18 cellular contexts compared by ENCODE assay signal in the genomic region with DNA sequence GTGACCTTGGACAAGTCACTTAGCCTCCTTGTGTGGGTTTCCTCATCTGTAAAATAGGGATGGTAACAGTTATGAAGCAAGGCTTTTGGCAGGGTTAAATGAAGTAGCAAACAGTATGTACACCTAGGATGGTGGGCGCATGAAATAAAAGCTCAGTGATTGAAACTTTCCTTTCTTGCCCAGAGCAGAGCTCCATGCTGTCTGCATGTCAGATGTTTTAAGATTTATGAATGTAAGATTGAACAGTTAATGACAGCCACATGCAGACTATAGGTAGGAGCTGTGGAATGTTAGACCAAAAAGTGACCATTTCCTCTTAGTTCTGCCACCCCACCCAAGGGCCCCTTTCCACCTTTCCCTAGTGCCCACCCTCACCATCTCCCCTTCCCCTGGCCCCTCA. TPM values are rescaled to one million over a fixed set of nuclear protein-coding genes. Genes with fewer than 3 reads are reported as not detected.
DNase-seq lines count a peak whose midpoint lies in the region; ATAC-seq, FAIRE-seq and TF ChIP-seq lines count a peak whose summit lies in the region.
"Had no signal": no experiment of that assay in that cellular context is flagged by ENCODE, and none has a peak within 500 bp of the region (broad histone marks: within the 10 kb centered on the region; RNA-seq: fewer than 3 reads in every experiment).

No MANE protein-coding gene starts in this region.

- peaks cover 4% of the 10 kb centered on the region; the same call in 1 of the 2 replicates for H4K20me1 ChIP-seq in K562 (replicated peaks; ENCODE audit: control insufficient read depth, insufficient read depth, low read length)

- POLR2A ChIA-PET in activated naive CD8-positive, alpha-beta T cell treated with anti-CD3 and anti-CD28 coated beads, Interleukin-2, amount 10 ng/mL, durations not matched to agents 7 days and 5 days (lab: Charles Lee), result interaction anchor here (1.1 to 8.4 kb wide), 4 partner anchors 11 to 20 kb away, joined by 3 to 56 read pairs (median 4); partner anchors contain the start of genes CSAD and ZNF740
- POLR2A ChIA-PET in K562 (lab: Yijun Ruan, JAX), result interaction anchor here (0.5 to 1.9 kb wide), 7 partner anchors 8 to 311 kb away, joined by 3 to 8 read pairs (median 4); partner anchors contain the start of genes AAAS and ITGB7

- no peak overlapping the region for H3K9ac ChIP-seq in K562 (ENCODE audit: insufficient read depth in 1 of 2, low read depth in 2 of 2, low read length in 2 of 2)
- H3K9ac ChIP-seq: BLaER1 had no signal

- H3K4me1 ChIP-seq in K562 (replicated peaks in 1 of 2; ENCODE audit: control insufficient read depth in 2 of 2, insufficient read depth in 2 of 2, low read length in 2 of 2), result peaks cover 13 to 21% of the 10 kb centered on the region in 2 experiments; a peak in 4 of 5 replicates

- H3K27ac ChIP-seq in K562 (ENCODE audit: extremely low read depth, low read depth, low read length), result no peak overlapping the region
- H3K27ac ChIP-seq: BLaER1 had no signal

- H3K79me2 ChIP-seq in K562 (ENCODE audit: control insufficient read depth, insufficient read depth, low read length), result no peaks in the 10 kb centered on the region

- peaks cover 42% of the 10 kb centered on the region for H3K36me3 Mint-ChIP-seq in activated naive CD8-positive, alpha-beta T cell treated with anti-CD3 and anti-CD28 coated beads, Interleukin-2, amount 10 ng/mL, durations not matched to agents 7 days and 5 days
- peaks cover 32% of the 10 kb centered on the region for H3K36me3 Mint-ChIP-seq in activated naive CD8-positive, alpha-beta T cell treated with anti-CD3 and anti-CD28 coated beads, Interleukin-2, amount 50 U/mL, for 24 hours (ENCODE audit: low read depth)
- H3K36me3 Mint-ChIP-seq in IgD-negative memory B cell, result peaks cover 10% of the 10 kb centered on the region

- no peak for DNase-seq in activated naive CD8-positive, alpha-beta T cell treated with anti-CD3 and anti-CD28 coated beads, Interleukin-2, amount 10 ng/mL, durations not matched to agents 7 days and 5 days
- no peak for DNase-seq in activated naive CD8-positive, alpha-beta T cell treated with anti-CD3 and anti-CD28 coated beads, Interleukin-2, amount 50 U/mL, for 24 hours
- DNase-seq in K562 (ENCODE audit: extremely low read depth in 1 of 4, low spot score in 3 of 4), result no peak
- no peak for DNase-seq in NCI-H1436 treated with DMSO at 0.1 percent for 48 hours (lab: John Stamatoyannopoulos, UW)
- no peak for DNase-seq in COLO829 (ENCODE audit: low spot score)
- DNase-seq in NCI-H2227 treated with DMSO at 0.1 percent for 48 hours (lab: John Stamatoyannopoulos, UW), result no peak
- DNase-seq: Calu3, DMS79, HCEC 1CT, NCI-H1092, NCI-H1694, NCI-H69, PC-3 had no signal

- peaks cover 7% of the 10 kb centered on the region; the same call in 1 of the 3 replicates for H3K36me3 ChIP-seq in K562 (ENCODE audit: control insufficient read depth, insufficient read depth, low read length)

- BruUV-seq in K562 (replicated peaks; lab: Mats Ljungman, UMichigan), result no TSS peak

- no peak for TF ChIP-seq POLR2A in K562 (conservative IDR thresholded peaks at IDR 0.05)

- no peak overlapping the region for H3K4me3 Mint-ChIP-seq in activated naive CD8-positive, alpha-beta T cell treated with anti-CD3 and anti-CD28 coated beads, Interleukin-2, amount 10 ng/mL, durations not matched to agents 7 days and 5 days
- H3K4me3 Mint-ChIP-seq in activated naive CD8-positive, alpha-beta T cell treated with anti-CD3 and anti-CD28 coated beads, Interleukin-2, amount 50 U/mL, for 24 hours, result no peak overlapping the region
- peak overlapping the region in 2 of 4 donors; percentile 3 to 52 for H3K4me3 Mint-ChIP-seq in IgD-negative memory B cell

- no peak for TF ChIP-seq CTCF in K562 (IDR thresholded peaks at IDR 0.05 in 2 of 3, conservative IDR thresholded peaks at IDR 0.05 in 1 of 3; ENCODE audit: insufficient read depth in 2 of 3, low read depth in 1 of 3, low read length in 3 of 3)

- H3K27me3 ChIP-seq in K562 (ENCODE audit: control insufficient read depth in 2 of 2, insufficient read depth in 2 of 2, low read length in 2 of 2), result no peaks in the 10 kb centered on the region
- H3K27me3 ChIP-seq: BLaER1 had no signal

- H3K9me3 ChIP-seq in K562 (replicated peaks; ENCODE audit: control insufficient read depth, insufficient read depth, low read depth, low read length), result no peaks in the 10 kb centered on the region
- H3K9me3 ChIP-seq: BLaER1 had no signal

- peak; percentile 57 for FAIRE-seq in K562 (lab: Jason Lieb, UNC)
- FAIRE-seq: GM12892 had no signal

- ATAC-seq in activated naive CD8-positive, alpha-beta T cell treated with anti-CD3 and anti-CD28 coated beads, Interleukin-2, amount 10 ng/mL, durations not matched to agents 7 days and 5 days (ENCODE audit: low read depth), result no peak
- ATAC-seq in activated naive CD8-positive, alpha-beta T cell treated with anti-CD3 and anti-CD28 coated beads, Interleukin-2, amount 50 U/mL, for 24 hours, result no peak
- no peak for ATAC-seq in K562
- ATAC-seq: PC-3 had no signal

- H3K4me1 Mint-ChIP-seq in activated naive CD8-positive, alpha-beta T cell treated with anti-CD3 and anti-CD28 coated beads, Interleukin-2, amount 10 ng/mL, durations not matched to agents 7 days and 5 days, result peaks cover 35% of the 10 kb centered on the region
- peaks cover 34% of the 10 kb centered on the region for H3K4me1 Mint-ChIP-seq in activated naive CD8-positive, alpha-beta T cell treated with anti-CD3 and anti-CD28 coated beads, Interleukin-2, amount 50 U/mL, for 24 hours
- peaks cover 17 to 30% (median 23%) of the 10 kb centered on the region in 3 donors for H3K4me1 Mint-ChIP-seq in IgD-negative memory B cell

- no peak for TF ChIP-seq EP300 in K562 (IDR thresholded peaks at IDR 0.05; ENCODE audit: low read length)

- H3K27ac Mint-ChIP-seq in activated naive CD8-positive, alpha-beta T cell treated with anti-CD3 and anti-CD28 coated beads, Interleukin-2, amount 10 ng/mL, durations not matched to agents 7 days and 5 days, result peak overlapping the region; percentile 43
- H3K27ac Mint-ChIP-seq in activated naive CD8-positive, alpha-beta T cell treated with anti-CD3 and anti-CD28 coated beads, Interleukin-2, amount 50 U/mL, for 24 hours, result no peak overlapping the region
- H3K27ac Mint-ChIP-seq in IgD-negative memory B cell, result peak overlapping the region; percentile 29 to 73 (median 47)

- H3K9me1 ChIP-seq in K562 (ENCODE audit: control insufficient read depth, insufficient read depth, low read length), result no peaks in the 10 kb centered on the region

- intact Hi-C loops in K562 (cut with micrococcal nuclease), result no loop called here

- CTCF ChIA-PET in K562 (lab: Yijun Ruan, JAX; ENCODE audit: low intra/inter-chr PET ratio), result interaction anchor here (0.6 kb wide), 1 partner anchor 382 kb away, joined by 3 read pairs; no protein-coding TSS in a partner anchor

- H3K9me3 Mint-ChIP-seq in activated naive CD8-positive, alpha-beta T cell treated with anti-CD3 and anti-CD28 coated beads, Interleukin-2, amount 10 ng/mL, durations not matched to agents 7 days and 5 days, result no peaks in the 10 kb centered on the region
- no peaks in the 10 kb centered on the region for H3K9me3 Mint-ChIP-seq in activated naive CD8-positive, alpha-beta T cell treated with anti-CD3 and anti-CD28 coated beads, Interleukin-2, amount 50 U/mL, for 24 hours
- H3K9me3 Mint-ChIP-seq in IgD-negative memory B cell, result no peaks in the 10 kb centered on the region

- no peak overlapping the region for H3K4me2 ChIP-seq in K562 (ENCODE audit: insufficient read depth, low read length)
- H3K4me2 ChIP-seq: BLaER1 had no signal

- 28% methylated on average over 1 of the region's 1 CpG for WGBS in K562 (ENCODE audit: insufficient coverage, low coverage, missing lambda C conversion rate)

- H2AFZ ChIP-seq in K562 (ENCODE audit: low read depth, low read length), result no peak overlapping the region

- H3K27me3 Mint-ChIP-seq in activated naive CD8-positive, alpha-beta T cell treated with anti-CD3 and anti-CD28 coated beads, Interleukin-2, amount 10 ng/mL, durations not matched to agents 7 days and 5 days, result no peaks in the 10 kb centered on the region
- H3K27me3 Mint-ChIP-seq in activated naive CD8-positive, alpha-beta T cell treated with anti-CD3 and anti-CD28 coated beads, Interleukin-2, amount 50 U/mL, for 24 hours, result no peaks in the 10 kb centered on the region
- peaks cover 2% of the 10 kb centered on the region for H3K27me3 Mint-ChIP-seq in IgD-negative memory B cell

- no peak for TF ChIP-seq RAD21 in K562 (CRISPR knock-in tag; conservative IDR thresholded peaks at IDR 0.05 in 1 of 2, IDR thresholded peaks at IDR 0.05 in 1 of 2)

- in situ Hi-C loops in K562 (cut with MboI), result no loop called here

- no peak overlapping the region for H3K4me3 ChIP-seq in K562
- H3K4me3 ChIP-seq: BLaER1 had no signal

RNA-seq across cellular contexts. Expression of gene ITGB7, which starts 12.1 kb away (rescaled TPM):
- 100 to 1,000 TPM; 415 to 420 TPM for total RNA-seq in activated naive CD8-positive, alpha-beta T cell treated with anti-CD3 and anti-CD28 coated beads, Interleukin-2, amount 10 ng/mL, durations not matched to agents 7 days and 5 days
- polyA plus RNA-seq in IgD-negative memory B cell, result 238 TPM
- 1.7 and 4.1 TPM in 2 replicates for total RNA-seq in K562 (2011; cell fraction: chromatin; rRNA removed; ENCODE audit: low replicate concordance)
- total RNA-seq in K562 (2011; cell fraction: nucleolus; rRNA removed), result 3.6 and 8.2 TPM in 2 replicates
- total RNA-seq in K562 (2011; cell fraction: nucleoplasm; rRNA removed), result 2.3 and 2.7 TPM in 2 replicates
- 1.3 and 1.9 TPM in 2 replicates for total RNA-seq in K562 (2014; rRNA removed)
- total RNA-seq in K562 (2014; rRNA removed; fragmentation: Illumina TruSeq; extraction: Trizol), result 0.41 and 0.55 TPM in 2 replicates
- 0.54 and 0.64 TPM in 2 replicates for total RNA-seq in K562 (2015; rRNA removed; fragmentation: Illumina TruSeq; extraction: Trizol)
- 2.0 and 3.5 TPM in 2 replicates for total RNA-seq in K562 (2021)
- polyA plus RNA-seq in K562 (2011; rRNA removed), result 0.98 and 1.5 TPM in 2 replicates
- polyA plus RNA-seq in K562 (2011; cell fraction: cytosol; rRNA removed), result 1.2 and 2.2 TPM in 2 replicates
- polyA plus RNA-seq in K562 (2011; cell fraction: nucleus; rRNA removed), result 3.1 and 4.5 TPM in 2 replicates
- polyA plus RNA-seq in K562 (2012), result 0.82 and 1.4 TPM in 2 replicates
- 0.57 and 0.67 TPM in 2 replicates for polyA plus RNA-seq in K562 (2014; fragmentation: Illumina TruSeq; extraction: Trizol)
- polyA plus RNA-seq in K562 (2014; fragmentation: Nextera tagmentation; extraction: Ambion mirVana), result under 1 TPM; 0.06 to 0.10 TPM
- polyA plus RNA-seq in K562 (2014; rRNA removed), result 1.2 and 1.9 TPM in 2 replicates
- 1.2 and 1.3 TPM in 2 replicates for polyA minus RNA-seq in K562 (2011; rRNA and poly(A)+ RNA removed)
- polyA minus RNA-seq in K562 (2011; cell fraction: cytosol; rRNA and poly(A)+ RNA removed), result 0.95 and 2.7 TPM in 2 replicates
- 0.89 and 1.2 TPM in 2 replicates for polyA minus RNA-seq in K562 (2011; cell fraction: nucleus; rRNA and poly(A)+ RNA removed)
- total RNA-seq: HT1080, M059J had no signal

RNA-seq across cellular contexts. Expression of gene CSAD, which starts 14.2 kb away (rescaled TPM):
- 10 to 100 TPM; 28.1 to 38.3 TPM for total RNA-seq in activated naive CD8-positive, alpha-beta T cell treated with anti-CD3 and anti-CD28 coated beads, Interleukin-2, amount 10 ng/mL, durations not matched to agents 7 days and 5 days
- 0.58 TPM for polyA plus RNA-seq in IgD-negative memory B cell
- total RNA-seq in K562 (2011; cell fraction: chromatin; rRNA removed; ENCODE audit: low replicate concordance), result 97.5 and 106 TPM in 2 replicates
- 53.5 and 54.7 TPM in 2 replicates for total RNA-seq in K562 (2011; cell fraction: nucleolus; rRNA removed)
- 60.6 and 65.8 TPM in 2 replicates for total RNA-seq in K562 (2011; cell fraction: nucleoplasm; rRNA removed)
- total RNA-seq in K562 (2014; rRNA removed), result 8.1 and 8.5 TPM in 2 replicates
- 5.7 and 8.1 TPM in 2 replicates for total RNA-seq in K562 (2014; rRNA removed; fragmentation: Illumina TruSeq; extraction: Trizol)
- 6.7 and 7.0 TPM in 2 replicates for total RNA-seq in K562 (2015; rRNA removed; fragmentation: Illumina TruSeq; extraction: Trizol)
- total RNA-seq in K562 (2021), result 10.3 and 10.9 TPM in 2 replicates
- polyA plus RNA-seq in K562 (2011; rRNA removed), result 19.6 and 26.6 TPM in 2 replicates
- polyA plus RNA-seq in K562 (2011; cell fraction: cytosol; rRNA removed), result 5.5 and 11.5 TPM in 2 replicates
- polyA plus RNA-seq in K562 (2011; cell fraction: nucleus; rRNA removed), result 109 and 129 TPM in 2 replicates
- 7.6 and 29.6 TPM in 2 replicates for polyA plus RNA-seq in K562 (2012)
- polyA plus RNA-seq in K562 (2014; fragmentation: Illumina TruSeq; extraction: Trizol), result 11.1 and 16.8 TPM in 2 replicates
- 1 to 10 TPM; 1.8 to 2.4 TPM for polyA plus RNA-seq in K562 (2014; fragmentation: Nextera tagmentation; extraction: Ambion mirVana)
- polyA plus RNA-seq in K562 (2014; rRNA removed), result 17.1 TPM in 2 replicates
- 6.1 and 7.9 TPM in 2 replicates for polyA minus RNA-seq in K562 (2011; rRNA and poly(A)+ RNA removed)
- 6.1 TPM in 1 of 2 replicates, not detected in the other for polyA minus RNA-seq in K562 (2011; cell fraction: cytosol; rRNA and poly(A)+ RNA removed)
- 14.8 and 19.5 TPM in 2 replicates for polyA minus RNA-seq in K562 (2011; cell fraction: nucleus; rRNA and poly(A)+ RNA removed)

RNA-seq across cellular contexts. Expression of gene ZNF740, which starts 14.5 kb away (rescaled TPM):
- 10 to 100 TPM; 53.6 to 60.2 TPM for total RNA-seq in activated naive CD8-positive, alpha-beta T cell treated with anti-CD3 and anti-CD28 coated beads, Interleukin-2, amount 10 ng/mL, durations not matched to agents 7 days and 5 days
- polyA plus RNA-seq in IgD-negative memory B cell (5.0 TPM), K562 (2011; rRNA removed) (33.1 and 34.9 TPM in 2 replicates), K562 (2014; fragmentation: Illumina TruSeq; extraction: Trizol) (19.2 and 21.0 TPM in 2 replicates), K562 (2014; fragmentation: Nextera tagmentation; extraction: Ambion mirVana) (1 to 10 TPM in 1 of 2 experiments, under 1 TPM in 1; 0.57 to 1.4 TPM), K562 (2014; rRNA removed) (20.6 and 22.1 TPM in 2 replicates)
- total RNA-seq in K562 (2011; cell fraction: chromatin; rRNA removed; ENCODE audit: low replicate concordance), result 77.6 and 121 TPM in 2 replicates
- total RNA-seq in K562 (2011; cell fraction: nucleolus; rRNA removed), result 62.2 and 65.9 TPM in 2 replicates
- 76.6 and 88.8 TPM in 2 replicates for total RNA-seq in K562 (2011; cell fraction: nucleoplasm; rRNA removed)
- total RNA-seq in K562 (2014; rRNA removed) (15.1 and 16.1 TPM in 2 replicates), K562 (2014; rRNA removed; fragmentation: Illumina TruSeq; extraction: Trizol) (18.6 and 19.9 TPM in 2 replicates), K562 (2015; rRNA removed; fragmentation: Illumina TruSeq; extraction: Trizol) (13.3 and 13.6 TPM in 2 replicates), K562 (2021) (39.6 and 46.4 TPM in 2 replicates)
- polyA plus RNA-seq in K562 (2011; cell fraction: cytosol; rRNA removed), result 9.6 and 17.0 TPM in 2 replicates
- 89.9 and 103 TPM in 2 replicates for polyA plus RNA-seq in K562 (2011; cell fraction: nucleus; rRNA removed)
- 12.8 and 21.6 TPM in 2 replicates for polyA plus RNA-seq in K562 (2012)
- polyA minus RNA-seq in K562 (2011; rRNA and poly(A)+ RNA removed), result 32.3 and 37.3 TPM in 2 replicates
- polyA minus RNA-seq in K562 (2011; cell fraction: cytosol; rRNA and poly(A)+ RNA removed), result 8.2 and 9.2 TPM in 2 replicates
- polyA minus RNA-seq in K562 (2011; cell fraction: nucleus; rRNA and poly(A)+ RNA removed), result 45.2 and 63.6 TPM in 2 replicates

RNA-seq across cellular contexts. Expression of gene RARG, which starts 37.0 kb away (rescaled TPM):
- total RNA-seq in activated naive CD8-positive, alpha-beta T cell treated with anti-CD3 and anti-CD28 coated beads, Interleukin-2, amount 10 ng/mL, durations not matched to agents 7 days and 5 days, result 10 to 100 TPM; 38.1 to 40.3 TPM
- polyA plus RNA-seq in IgD-negative memory B cell (4.8 TPM), K562 (2011; rRNA removed) (4.1 and 4.7 TPM in 2 replicates), K562 (2014; fragmentation: Illumina TruSeq; extraction: Trizol) (6.0 and 7.8 TPM in 2 replicates), K562 (2014; fragmentation: Nextera tagmentation; extraction: Ambion mirVana) (under 1 TPM; 0.18 to 0.36 TPM), K562 (2014; rRNA removed) (4.9 and 6.5 TPM in 2 replicates)
- total RNA-seq in K562 (2011; cell fraction: chromatin; rRNA removed; ENCODE audit: low replicate concordance), result 6.1 and 17.7 TPM in 2 replicates
- 8.7 and 10.3 TPM in 2 replicates for total RNA-seq in K562 (2011; cell fraction: nucleolus; rRNA removed)
- total RNA-seq in K562 (2011; cell fraction: nucleoplasm; rRNA removed), result 5.0 and 7.3 TPM in 2 replicates
- total RNA-seq in K562 (2014; rRNA removed) (1.9 and 3.3 TPM in 2 replicates), K562 (2014; rRNA removed; fragmentation: Illumina TruSeq; extraction: Trizol) (1.8 and 3.1 TPM in 2 replicates), K562 (2015; rRNA removed; fragmentation: Illumina TruSeq; extraction: Trizol) (3.8 and 4.7 TPM in 2 replicates), K562 (2021) (7.6 and 9.4 TPM in 2 replicates)
- polyA plus RNA-seq in K562 (2011; cell fraction: cytosol; rRNA removed), result 4.7 and 7.6 TPM in 2 replicates
- 10.9 and 15.3 TPM in 2 replicates for polyA plus RNA-seq in K562 (2011; cell fraction: nucleus; rRNA removed)
- 3.6 and 5.4 TPM in 2 replicates for polyA plus RNA-seq in K562 (2012)
- polyA minus RNA-seq in K562 (2011; rRNA and poly(A)+ RNA removed), result 4.7 and 5.7 TPM in 2 replicates
- polyA minus RNA-seq in K562 (2011; cell fraction: cytosol; rRNA and poly(A)+ RNA removed), result 5.7 and 9.6 TPM in 2 replicates
- polyA minus RNA-seq in K562 (2011; cell fraction: nucleus; rRNA and poly(A)+ RNA removed), result 3.6 and 7.6 TPM in 2 replicates

Comparison
In these comparisons a context has a peak if more than half of its experiments do, and no peak if none do; other contexts are left out.
1. RNA of gene ITGB7, which starts 12.1 kb away (total RNA-seq): 415 to 420 TPM in activated naive CD8-positive, alpha-beta T cell treated with anti-CD3 and anti-CD28 coated beads, Interleukin-2, amount 10 ng/mL, durations not matched to agents 7 days and 5 days; 0.41 to 8.2 TPM in K562; every median in the first group is over 10 times any median in the second.